14 cellular contexts compared by ENCODE assay signal in genomic region chr21:33578214-33578613, GRCh38. TPM values are rescaled to one million over a fixed set of nuclear protein-coding genes. Genes with fewer than 3 reads are reported as not detected.
A peak's percentile ranks its signal among the peaks of the same experiment; 100 is the strongest.
DNase-seq lines count a peak whose midpoint lies in the region; ATAC-seq and TF ChIP-seq lines count a peak whose summit lies in the region.
"Had no signal": no experiment of that assay in that cellular context is flagged by ENCODE, and none has a peak within 500 bp of the region (broad histone marks: within the 10 kb centered on the region; RNA-seq: fewer than 3 reads in every experiment).

No MANE protein-coding gene starts in this region.

- peaks cover 23% of the 10 kb centered on the region for H3K4me1 ChIP-seq in GM23248 (ENCODE audit: insufficient read depth)
- no peaks in the 10 kb centered on the region for H3K4me1 ChIP-seq in naive thymus-derived CD4-positive, alpha-beta T cell (ENCODE audit: control insufficient read depth in 2 of 2, insufficient read depth in 2 of 2, low read length in 2 of 2)
- H3K4me1 ChIP-seq in psoas muscle: no peaks in the 10 kb centered on the region

- intact Hi-C loops in naive thymus-derived CD4-positive, alpha-beta T cell (cut with micrococcal nuclease): loop anchor here in 1 of 2 donors (2.0 kb wide), 1 partner anchor 15 kb away; no protein-coding TSS in a partner anchor
- intact Hi-C loops in psoas muscle (cut with DNase I): no loop called here

- H2AFZ ChIP-seq in GM23248: no peak overlapping the region

- H3K4me2 ChIP-seq in GM23248 (ENCODE audit: unreplicated experiment): no peak overlapping the region

- H3K9me3 ChIP-seq in GM23248 (ENCODE audit: low read depth) (no peaks in the 10 kb centered on the region), psoas muscle (no peaks in the 10 kb centered on the region)
- H3K9me3 ChIP-seq in naive thymus-derived CD4-positive, alpha-beta T cell (ENCODE audit: control insufficient read depth in 2 of 3, low read length in 3 of 3): no peaks in the 10 kb centered on the region
- H3K9me3 ChIP-seq: tibial artery had no signal

- peak overlapping the region; percentile 78 for H3K27ac ChIP-seq in GM23248
- peak overlapping the region; percentile 7 for H3K27ac ChIP-seq in naive thymus-derived CD4-positive, alpha-beta T cell (ENCODE audit: low read depth, low read length)
- no peak overlapping the region for H3K27ac ChIP-seq in psoas muscle

- WGBS in GM23248 (ENCODE audit: low coverage in 1 of 2, low lambda C conversion rate in 2 of 2, missing lambda C conversion rate in 2 of 2), 2 experiments: 34 to 45% methylated on average over 2 of the region's 2 CpGs
- 83 to 90% (median 90%) methylated on average over 2 of the region's 2 CpGs for WGBS in psoas muscle, 3 donors

- H3K9ac ChIP-seq in GM23248: peak overlapping the region; percentile 40

- H3K4me3 Mint-ChIP-seq in naive thymus-derived CD4-positive, alpha-beta T cell: no peak overlapping the region
- H3K4me3 Mint-ChIP-seq: CD14-positive monocyte had no signal

- no peaks in the 10 kb centered on the region for H3K27me3 ChIP-seq in GM23248 (replicated peaks; ENCODE audit: insufficient read depth)
- no peaks in the 10 kb centered on the region for H3K27me3 ChIP-seq in naive thymus-derived CD4-positive, alpha-beta T cell (ENCODE audit: control insufficient read depth in 2 of 2, insufficient read depth in 2 of 2, low read length in 2 of 2)
- no peaks in the 10 kb centered on the region for H3K27me3 ChIP-seq in psoas muscle (ENCODE audit: insufficient read depth in 3 of 3, low read length in 2 of 3)
- H3K27me3 ChIP-seq: tibial artery had no signal

- DNase-seq in AG20443 (ENCODE audit: low spot score): peak; percentile 13
- DNase-seq in GM23248: peak; percentile 81
- DNase-seq in astrocyte of the spinal cord (ENCODE audit: low read depth, low spot score): peak; percentile 32
- no peak for DNase-seq in naive thymus-derived CD4-positive, alpha-beta T cell
- DNase-seq in psoas muscle: no peak
- DNase-seq in HPDE6-E6E7 (ENCODE audit: extremely low spot score): no peak
- DNase-seq: DMS79, NCI-H1694, nucleus accumbens, SHP77, T-helper 2 cell, tibial artery had no signal

- TF ChIP-seq CTCF in astrocyte of the spinal cord (IDR thresholded peaks at IDR 0.05; ENCODE audit: low read depth, low read length): no peak
- TF ChIP-seq CTCF in psoas muscle (IDR thresholded peaks at IDR 0.05): no peak

- H3K27me3 Mint-ChIP-seq in naive thymus-derived CD4-positive, alpha-beta T cell: no peaks in the 10 kb centered on the region

- H3K27ac Mint-ChIP-seq in naive thymus-derived CD4-positive, alpha-beta T cell: peak overlapping the region in 2 of 9 donors; percentile 12 to 56

- H3F3A ChIP-seq in GM23248 (ENCODE audit: insufficient read depth): peaks cover 85% of the 10 kb centered on the region

- in situ Hi-C loops in GM23248 (cut with MboI): no loop called here
- in situ Hi-C loops in astrocyte of the spinal cord (cut with HindIII; ENCODE audit: low sequenced_read_pairs): no loop called here

- H4K20me1 ChIP-seq in GM23248 (ENCODE audit: insufficient read depth): 0 out of 2 replicates have a peak, but pooled peaks cover 6% of the 10 kb centered on the region

- peaks cover 0 to 11% (median 5%) of the 10 kb centered on the region in 7 donors for H3K4me1 Mint-ChIP-seq in naive thymus-derived CD4-positive, alpha-beta T cell

- H3K36me3 ChIP-seq in GM23248 (ENCODE audit: low read depth) (peaks cover 48% of the 10 kb centered on the region), psoas muscle (ENCODE audit: insufficient read depth in 1 of 2, low read depth in 1 of 2) (peaks cover 3 to 82% of the 10 kb centered on the region in 2 donors)
- H3K36me3 ChIP-seq in naive thymus-derived CD4-positive, alpha-beta T cell (ENCODE audit: control insufficient read depth in 2 of 3, insufficient read depth in 3 of 3, low read length in 3 of 3): peaks cover 3 to 38% (median 6%) of the 10 kb centered on the region in 3 experiments

- no peaks in the 10 kb centered on the region for H3K9me2 ChIP-seq in GM23248 (ENCODE audit: insufficient read depth)

- POLR2A ChIA-PET in naive thymus-derived CD4-positive, alpha-beta T cell (lab: Charles Lee): interaction anchor here (0.8 to 1.2 kb wide), 2 partner anchors 10 to 98 kb away, joined by 3 read pairs; partner anchors contain the start of genes DONSON and TMEM50B

- H3K4me3 ChIP-seq in GM23248 (no peak overlapping the region), astrocyte of the spinal cord (ENCODE audit: low read depth, low read length) (no peak overlapping the region), psoas muscle (no peak overlapping the region)
- no peak overlapping the region for H3K4me3 ChIP-seq in naive thymus-derived CD4-positive, alpha-beta T cell (ENCODE audit: low read length)
- H3K4me3 ChIP-seq: tibial artery had no signal

- H3K79me2 ChIP-seq in GM23248 (ENCODE audit: insufficient read depth): peaks cover 37% of the 10 kb centered on the region

- CTCF ChIA-PET in naive thymus-derived CD4-positive, alpha-beta T cell (lab: Charles Lee): interaction anchor here (1.2 kb wide), 1 partner anchor 197 kb away, joined by 5 read pairs; no protein-coding TSS in a partner anchor

- no peaks in the 10 kb centered on the region for H3K9me3 Mint-ChIP-seq in naive thymus-derived CD4-positive, alpha-beta T cell
- H3K9me3 Mint-ChIP-seq: CD14-positive monocyte had no signal

- no peak for ATAC-seq in naive thymus-derived CD4-positive, alpha-beta T cell
- ATAC-seq in psoas muscle (no peak), SK-N-SH treated with all-trans-retinoic acid at 6 μM for 48 hours (no peak)

- peaks cover 0 to 18% (median 5%) of the 10 kb centered on the region in 5 donors for H3K36me3 Mint-ChIP-seq in naive thymus-derived CD4-positive, alpha-beta T cell

TF ChIP-seq in SK-N-SH treated with all-trans-retinoic acid at 6 μM for 48 hours, 23 proteins besides CTCF, POLR2A, EP300 and RAD21:
- TF ChIP-seq ZNF8 (CRISPR knock-in tag; IDR thresholded peaks at IDR 0.05): no peak
- TF ChIP-seq ISL1 (CRISPR knock-in tag; IDR thresholded peaks at IDR 0.05): no peak
- no peak for TF ChIP-seq SNAI2 (CRISPR knock-in tag; IDR thresholded peaks at IDR 0.05)
- TF ChIP-seq POU6F1 (CRISPR knock-in tag; IDR thresholded peaks at IDR 0.05; ENCODE audit: borderline replicate concordance, low read depth): no peak
- no peak for TF ChIP-seq PATZ1 (CRISPR knock-in tag; IDR thresholded peaks at IDR 0.05; ENCODE audit: borderline replicate concordance)

RNA-seq across cellular contexts. Expression of gene DONSON, which starts 10.3 kb away (rescaled TPM):
- 13.2 and 18.2 TPM in 2 replicates for total RNA-seq in GM23248 (2014; rRNA removed; shearing (Covaris generic))
- 14.1 and 16.8 TPM in 2 replicates for polyA plus RNA-seq in GM23248 (2016; fragmentation: Nextera tagmentation; extraction: Ambion mirVana)
- 10 to 100 TPM in 3 of 5 experiments, 1 to 10 TPM in 2; 8.9 to 30.8 (median 10.7) TPM for total RNA-seq in naive thymus-derived CD4-positive, alpha-beta T cell
- 1 to 10 TPM; 4.2 to 4.4 TPM for polyA plus RNA-seq in naive thymus-derived CD4-positive, alpha-beta T cell
- 1 to 10 TPM; 4.8 to 5.4 (median 5.2) TPM for total RNA-seq in psoas muscle
- polyA plus RNA-seq in psoas muscle: 10 to 100 TPM in 1 of 3 donors, 1 to 10 TPM in 2; 6.2 to 15.1 (median 8.4) TPM

RNA-seq across cellular contexts. Expression of gene SON, which starts 35.4 kb away (rescaled TPM):
- total RNA-seq in GM23248 (2014; rRNA removed; shearing (Covaris generic)): 106 and 109 TPM in 2 replicates
- polyA plus RNA-seq in GM23248 (2016; fragmentation: Nextera tagmentation; extraction: Ambion mirVana) (303 and 336 TPM in 2 replicates), psoas muscle (10 to 100 TPM; 50.1 to 84.8 (median 75.5) TPM)
- 100 to 1,000 TPM; 337 to 497 (median 431) TPM for total RNA-seq in naive thymus-derived CD4-positive, alpha-beta T cell
- polyA plus RNA-seq in naive thymus-derived CD4-positive, alpha-beta T cell: 100 to 1,000 TPM; 481 to 546 TPM
- 100 to 1,000 TPM; 126 to 179 (median 142) TPM for total RNA-seq in psoas muscle

RNA-seq across cellular contexts. Expression of gene GART, which starts 36.3 kb away (rescaled TPM):
- total RNA-seq in GM23248 (2014; rRNA removed; shearing (Covaris generic)): 52.1 and 54.6 TPM in 2 replicates
- 58.2 and 61.8 TPM in 2 replicates for polyA plus RNA-seq in GM23248 (2016; fragmentation: Nextera tagmentation; extraction: Ambion mirVana)
- 10 to 100 TPM; 38.3 to 98.8 (median 71.9) TPM for total RNA-seq in naive thymus-derived CD4-positive, alpha-beta T cell
- polyA plus RNA-seq in naive thymus-derived CD4-positive, alpha-beta T cell: 10 to 100 TPM; 37.3 to 56.4 TPM
- total RNA-seq in psoas muscle: 10 to 100 TPM; 41.9 to 77.8 (median 53.5) TPM
- 10 to 100 TPM; 22.0 to 57.2 (median 40.8) TPM for polyA plus RNA-seq in psoas muscle

Comparison
In these comparisons a context has a peak if more than half of its experiments do, and no peak if none do; other contexts are left out.
1. DNase-seq: peak in AG20443 (single experiment), GM23248 (single experiment) and astrocyte of the spinal cord (single experiment); none in naive thymus-derived CD4-positive, alpha-beta T cell (0 of 9), psoas muscle (0 of 2) and HPDE6-E6E7 (single experiment).